ENCODE assay signal across 19 cellular contexts in genomic region chr2:64391940-64392339, GRCh38.
"Had no signal": no experiment of that assay in that cellular context is flagged by ENCODE, and none has a peak within 500 bp of the region (broad histone marks: within the 10 kb centered on the region; RNA-seq: fewer than 3 reads in every experiment).

No MANE protein-coding gene starts in this region.

- H3K4me3 ChIP-seq: breast epithelium, ovary, upper lobe of right lung had no signal

- H3K27me3 ChIP-seq: breast epithelium, ovary, upper lobe of right lung had no signal

- H3K4me2 ChIP-seq: SK-N-SH had no signal

- DNase-seq: activated CD4-positive, alpha-beta T cell treated with anti-CD3 and anti-CD28 coated beads for 1 hour; activated CD4-positive, alpha-beta T cell treated with anti-CD3 and anti-CD28 coated beads, Interleukin-2, amount 50 U/mL, for 4 hours; activated naive CD4-positive, alpha-beta T cell treated with Interleukin-2 at 50 U/mL for 16 hours; activated T-cell treated with anti-CD3 and anti-CD28 coated beads for 4 hours; aorta; cerebellar nuclear complex; dermis blood vessel endothelial cell; ovary; SK-N-SH; stimulated activated CD4-positive, alpha-beta T cell treated with anti-CD3 and anti-CD28 coated beads, Interleukin-4, amount 100 ng/mL, for 4 hours; stimulated activated CD8-positive, alpha-beta memory T cell treated with anti-CD3 and anti-CD28 coated beads, Interleukin-4, amount 100 ng/mL, for 48 hours; stimulated activated naive CD8-positive, alpha-beta T cell treated with anti-CD3 and anti-CD28 coated beads, Interleukin-15, Interleukin-2, amounts not matched to agents 100 U/mL and 50 U/mL, for 24 hours; T-cell; upper lobe of right lung had no signal

- H3K4me3 Mint-ChIP-seq: mesothelial cell of epicardium, neural crest cell, T-cell had no signal

- H3K36me3 ChIP-seq: breast epithelium, ovary, upper lobe of right lung had no signal

- H3K9ac ChIP-seq: SK-N-SH had no signal

- H3K4me1 ChIP-seq: breast epithelium, upper lobe of right lung had no signal

- H3K36me3 Mint-ChIP-seq: T-cell had no signal

- H3K27ac ChIP-seq: breast epithelium, ovary, upper lobe of right lung, VCaP had no signal

- H3K27ac Mint-ChIP-seq: mesothelial cell of epicardium, T-cell had no signal

- H3K4me1 Mint-ChIP-seq: mesothelial cell of epicardium, neural crest cell, T-cell had no signal

- FAIRE-seq: islet of Langerhans had no signal

- ATAC-seq: stimulated activated naive CD8-positive, alpha-beta T cell treated with anti-CD3 and anti-CD28 coated beads, Interleukin-15, Interleukin-2, amounts not matched to agents 100 U/mL and 50 U/mL, for 24 hours; T-cell had no signal

- H3K9me3 ChIP-seq: breast epithelium, ovary, upper lobe of right lung had no signal
